ENCODE assay signal across 1 cellular context in the genomic region with DNA sequence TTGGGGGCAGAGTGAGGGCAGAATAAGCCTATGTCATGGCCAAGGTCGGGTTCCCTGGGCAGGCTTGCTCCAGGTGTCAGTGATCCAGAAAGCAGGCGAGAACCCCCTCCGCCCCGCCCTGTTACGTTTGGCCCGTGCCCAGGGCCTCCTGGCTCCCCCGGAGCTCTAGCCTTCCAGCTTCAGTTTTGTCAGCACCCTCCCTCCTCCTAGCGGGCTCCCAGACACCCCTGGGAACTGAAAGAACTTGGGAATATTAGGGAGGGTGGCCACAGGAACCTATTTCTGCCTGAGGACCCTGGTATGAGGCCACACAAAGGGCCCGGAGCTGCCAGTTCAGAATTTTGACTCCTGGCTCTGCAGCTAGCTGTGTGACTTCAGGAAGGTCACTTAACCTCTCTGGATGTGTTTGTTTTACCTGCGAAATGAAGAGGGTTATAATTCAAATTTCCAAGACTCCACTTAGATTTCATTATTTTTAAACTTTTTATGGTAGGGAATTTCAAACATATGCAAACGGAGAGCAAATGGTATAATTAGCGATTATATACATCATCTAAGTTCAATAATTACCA.
A peak's percentile ranks its signal among the peaks of the same experiment; 100 is the strongest.
TF ChIP-seq lines count a peak whose summit lies in the region.

No MANE protein-coding gene starts in this region.

TF ChIP-seq in HepG2, 621 proteins besides CTCF, POLR2A, EP300 and RAD21:
- peak; percentile 89 for TF ChIP-seq ZNF768 (CRISPR knock-in tag; IDR thresholded peaks at IDR 0.05)
- no peak for TF ChIP-seq MIER3 (CRISPR knock-in tag; IDR thresholded peaks at IDR 0.05; ENCODE audit: borderline replicate concordance)
- no peak for TF ChIP-seq ZBTB20 (CRISPR knock-in tag; IDR thresholded peaks at IDR 0.05; ENCODE audit: borderline replicate concordance, low read depth)
TF ChIP-seq in HepG2: peak in this region for 1.
